In genomic region chr1:229344139-229344538, GRCh38 we compare ENCODE assay signal across 15 cellular contexts. TPM values are rescaled to one million over a fixed set of nuclear protein-coding genes. Genes with fewer than 3 reads are reported as not detected.
DNase-seq lines count a peak whose midpoint lies in the region; ATAC-seq and TF ChIP-seq lines count a peak whose summit lies in the region.
"Had no signal": no experiment of that assay in that cellular context is flagged by ENCODE, and none has a peak within 500 bp of the region (broad histone marks: within the 10 kb centered on the region; RNA-seq: fewer than 3 reads in every experiment).

No MANE protein-coding gene starts in this region.

- no peak for TF ChIP-seq POLR2A in breast epithelium (IDR thresholded peaks at IDR 0.05)
- TF ChIP-seq POLR2A in erythroblast (IDR thresholded peaks at IDR 0.05; ENCODE audit: low read length) = no peak

- H3K27ac ChIP-seq in breast epithelium = no peak overlapping the region
- H3K27ac ChIP-seq: brain microvascular endothelial cell had no signal

- no peaks in the 10 kb centered on the region for H3K36me3 ChIP-seq in breast epithelium
- H3K36me3 ChIP-seq: brain microvascular endothelial cell, tibial nerve had no signal

- peak overlapping the region in 2 of 3 donors; percentile 91 to 99 for H3K4me3 ChIP-seq in breast epithelium

- intact Hi-C loops in breast epithelium (cut with DNase I; ENCODE audit: low total_unique reads) = no loop called here

- no peak for TF ChIP-seq CTCF in breast epithelium (IDR thresholded peaks at IDR 0.05)

- no peak for ATAC-seq in GM19467 (IDR thresholded peaks at IDR 0.05; ENCODE audit: unreplicated experiment)
- no peak for ATAC-seq in activated CD4-positive, CD25-positive, alpha-beta regulatory T cell treated with anti-CD3 and anti-CD28 coated beads, Interleukin-2, amount 50 U/mL, for 24 hours
- ATAC-seq: esophagus mucosa, Panc1, WTC11 had no signal

- peak; percentile 72 for DNase-seq in activated effector memory CD4-positive, alpha-beta T cell treated with anti-CD3 and anti-CD28 coated beads, Interleukin-2, amount 50 U/mL, for 16 hours
- no peak for DNase-seq in activated effector memory CD4-positive, alpha-beta T cell treated with Interleukin-2 at 50 U/mL for 16 hours
- DNase-seq in NCI-H69 (lab: John Stamatoyannopoulos, UW) (peak; percentile 18), breast epithelium (ENCODE audit: low spot score in 2 of 2) (no peak), erythroblast (lab: John Stamatoyannopoulos, UW) (no peak)
- DNase-seq in stimulated activated CD4-positive, alpha-beta T cell treated with anti-CD3 and anti-CD28 coated beads, Interleukin-4, amount 100 ng/mL, for 24 hours = peak; percentile 19
- DNase-seq: brain microvascular endothelial cell, islet precursor cell, NCI-H1436 treated with DMSO at 0.1 percent for 48 hours had no signal

- no peaks in the 10 kb centered on the region for H3K4me1 ChIP-seq in breast epithelium

- H3K9me3 ChIP-seq in breast epithelium = no peaks in the 10 kb centered on the region
- H3K9me3 ChIP-seq: tibial nerve had no signal

- no peaks in the 10 kb centered on the region for H3K27me3 ChIP-seq in breast epithelium

RNA-seq across cellular contexts. Expression of gene CCSAP, which starts 1.3 kb away (rescaled TPM):
- 10 to 100 TPM in 1 of 3 donors, 1 to 10 TPM in 2; 6.9 to 13.5 (median 7.8) TPM for total RNA-seq in breast epithelium

Comparison
In these comparisons a context has a peak if more than half of its experiments do, and no peak if none do; other contexts are left out.
1. DNase-seq: peak in activated effector memory CD4-positive, alpha-beta T cell treated with anti-CD3 and anti-CD28 coated beads, Interleukin-2, amount 50 U/mL, for 16 hours (single experiment), NCI-H69 (single experiment) and stimulated activated CD4-positive, alpha-beta T cell treated with anti-CD3 and anti-CD28 coated beads, Interleukin-4, amount 100 ng/mL, for 24 hours (single experiment); none in activated effector memory CD4-positive, alpha-beta T cell treated with Interleukin-2 at 50 U/mL for 16 hours (single experiment), breast epithelium (0 of 2) and erythroblast (0 of 2).